ENCODE assay signal across 1 cellular context in genomic region chr17:40499551-40500189, GRCh38.
TF ChIP-seq lines count a peak whose summit lies in the region.

No MANE protein-coding gene starts in this region.

TF ChIP-seq in HepG2, 621 proteins besides CTCF, POLR2A, EP300 and RAD21 (continued from another document and continues in another):
- TF ChIP-seq ZBTB40 (IDR thresholded peaks at IDR 0.05) (no peak), ZBTB40 (CRISPR knock-in tag; IDR thresholded peaks at IDR 0.05) (0 out of 2 replicates have a peak, but pooled peaks have one; percentile 35), HNRNPH1 (optimal IDR thresholded peaks at IDR 0.05; ENCODE audit: low read depth, low read length) (no peak), NCOA1 (CRISPR knock-in tag; IDR thresholded peaks at IDR 0.05) (no peak), TAF15 (IDR thresholded peaks at IDR 0.05; ENCODE audit: low read depth, low read length, poor library complexity, severe bottlenecking) (no peak), MATR3 (CRISPR knock-in tag; IDR thresholded peaks at IDR 0.05) (no peak), E2F5 (CRISPR knock-in tag; conservative IDR thresholded peaks at IDR 0.05) (no peak), STAT5B (CRISPR knock-in tag; IDR thresholded peaks at IDR 0.05) (no peak), KLF6 (CRISPR knock-in tag; IDR thresholded peaks at IDR 0.05) (no peak), ZNF572 (CRISPR knock-in tag; IDR thresholded peaks at IDR 0.05) (no peak), RFXAP (CRISPR knock-in tag; IDR thresholded peaks at IDR 0.05; ENCODE audit: borderline replicate concordance) (0 out of 2 replicates have a peak, but pooled peaks have one; percentile 29), MTERF4 (CRISPR knock-in tag; IDR thresholded peaks at IDR 0.05) (no peak), ZNF567 (CRISPR knock-in tag; IDR thresholded peaks at IDR 0.05; ENCODE audit: borderline replicate concordance) (no peak; the same call in 1 of the 2 replicates), TEAD3 (CRISPR knock-in tag; optimal IDR thresholded peaks at IDR 0.05; ENCODE audit: borderline replicate concordance) (peak; percentile 30), PHF21A (CRISPR knock-in tag; IDR thresholded peaks at IDR 0.05) (peak; percentile 33; the same call in 1 of the 2 replicates), KLF12 (CRISPR knock-in tag; IDR thresholded peaks at IDR 0.05; ENCODE audit: borderline replicate concordance) (peak; percentile 60; the same call in 1 of the 2 replicates), ZNF878 (CRISPR knock-in tag; IDR thresholded peaks at IDR 0.05) (no peak), ELF3 (CRISPR knock-in tag; IDR thresholded peaks at IDR 0.05) (peak; percentile 41; the same call in 1 of the 2 replicates), AKNA (CRISPR knock-in tag; IDR thresholded peaks at IDR 0.05; ENCODE audit: borderline replicate concordance) (no peak), HMG20B (CRISPR knock-in tag; conservative IDR thresholded peaks at IDR 0.05) (0 out of 2 replicates have a peak, but pooled peaks have one; percentile 19), PRDM4 (CRISPR knock-in tag; IDR thresholded peaks at IDR 0.05; ENCODE audit: borderline replicate concordance) (no peak), PLSCR1 (CRISPR knock-in tag; IDR thresholded peaks at IDR 0.05; ENCODE audit: borderline replicate concordance) (no peak), RFX5 (IDR thresholded peaks at IDR 0.05; ENCODE audit: low read depth, low read length) (no peak), ZMYM2 (CRISPR knock-in tag; IDR thresholded peaks at IDR 0.05) (no peak), ZBTB8A (CRISPR knock-in tag; IDR thresholded peaks at IDR 0.05; ENCODE audit: borderline replicate concordance, low read depth) (no peak), NFYB (CRISPR knock-in tag; IDR thresholded peaks at IDR 0.05) (no peak), MTA1 (CRISPR knock-in tag; IDR thresholded peaks at IDR 0.05; ENCODE audit: borderline replicate concordance) (no peak), IKZF4 (CRISPR knock-in tag; IDR thresholded peaks at IDR 0.05; ENCODE audit: borderline replicate concordance, low read depth, not compliant biosample characterization) (no peak), MLLT10 (CRISPR knock-in tag; IDR thresholded peaks at IDR 0.05) (no peak), ZNF280D (CRISPR knock-in tag; IDR thresholded peaks at IDR 0.05) (no peak), FOXP1 (IDR thresholded peaks at IDR 0.05) (no peak), FOXP1 (CRISPR knock-in tag; IDR thresholded peaks at IDR 0.05) (no peak), MTF1 (CRISPR knock-in tag; IDR thresholded peaks at IDR 0.05) (no peak), E2F2 (CRISPR knock-in tag; IDR thresholded peaks at IDR 0.05; ENCODE audit: borderline replicate concordance) (no peak), SIN3B (IDR thresholded peaks at IDR 0.05; ENCODE audit: low read length) (no peak)
